In genomic region chr17:49984283-49984682, GRCh38 we compare ENCODE assay signal across 16 cellular contexts. TPM values are rescaled to one million over a fixed set of nuclear protein-coding genes. Genes with fewer than 3 reads are reported as not detected.
"Had no signal": no experiment of that assay in that cellular context is flagged by ENCODE, and none has a peak within 500 bp of the region (broad histone marks: within the 10 kb centered on the region; RNA-seq: fewer than 3 reads in every experiment).

No MANE protein-coding gene starts in this region.

- H3K4me1 ChIP-seq: testis had no signal

- FAIRE-seq: endometrium had no signal

- H3K27me3 ChIP-seq: ovary, testis had no signal

- DNase-seq: brain microvascular endothelial cell; esophagus squamous epithelium; foreskin fibroblast; head of caudate nucleus; left ventricle myocardium superior; mesenchymal stem cell; nephron progenitor cell; ovary; stimulated activated CD4-positive, alpha-beta T cell treated with anti-CD3 and anti-CD28 coated beads, Interleukin-12 subunit alpha, Interleukin-12 subunit beta, amount 100 ng/mL, for 4 hours; stimulated activated naive CD8-positive, alpha-beta T cell treated with anti-CD3 and anti-CD28 coated beads, Interleukin-15, amount 100 ng/mL, for 72 hours; testis had no signal

- H3K4me3 ChIP-seq: esophagus squamous epithelium, ovary, testis had no signal

- H3K9me3 ChIP-seq: esophagus squamous epithelium, ovary, testis had no signal

- H3K27ac ChIP-seq: brain microvascular endothelial cell, esophagus squamous epithelium, ovary, testis had no signal

- ATAC-seq: left ventricle myocardium superior; stimulated activated naive CD8-positive, alpha-beta T cell treated with anti-CD3 and anti-CD28 coated beads, Interleukin-15, amount 100 ng/mL, for 72 hours had no signal

- H3K36me3 ChIP-seq: brain microvascular endothelial cell, esophagus squamous epithelium, ovary had no signal

RNA-seq across cellular contexts. Expression of gene DLX3, which starts 10.7 kb away (rescaled TPM):
- total RNA-seq: activated T-helper 2 cell treated with anti-CD3 and anti-CD28 coated beads, Interferon-gamma antibody, Interleukin-2, Interleukin-4, amounts not matched to agents 10 μg/mL and 5 μg/mL and 100 μg/mL, durations not matched to agents 14 hours and 24 hours and 36 hours; dermis microvascular lymphatic vessel endothelial cell; left ventricle myocardium superior; T-helper 2 cell treated with Interferon-gamma antibody and Interleukin-4, amounts not matched to agents 100 ng/mL and 5 ng/mL, for 36 hours had no signal

RNA-seq across cellular contexts. Expression of gene DLX4, which starts 15.3 kb away (rescaled TPM):
- total RNA-seq: activated T-helper 2 cell treated with anti-CD3 and anti-CD28 coated beads, Interferon-gamma antibody, Interleukin-2, Interleukin-4, amounts not matched to agents 10 μg/mL and 5 μg/mL and 100 μg/mL, durations not matched to agents 14 hours and 24 hours and 36 hours; cerebellum; dermis microvascular lymphatic vessel endothelial cell; left ventricle myocardium superior had no signal
- polyA plus RNA-seq: ovary had no signal
